In the genomic region with DNA sequence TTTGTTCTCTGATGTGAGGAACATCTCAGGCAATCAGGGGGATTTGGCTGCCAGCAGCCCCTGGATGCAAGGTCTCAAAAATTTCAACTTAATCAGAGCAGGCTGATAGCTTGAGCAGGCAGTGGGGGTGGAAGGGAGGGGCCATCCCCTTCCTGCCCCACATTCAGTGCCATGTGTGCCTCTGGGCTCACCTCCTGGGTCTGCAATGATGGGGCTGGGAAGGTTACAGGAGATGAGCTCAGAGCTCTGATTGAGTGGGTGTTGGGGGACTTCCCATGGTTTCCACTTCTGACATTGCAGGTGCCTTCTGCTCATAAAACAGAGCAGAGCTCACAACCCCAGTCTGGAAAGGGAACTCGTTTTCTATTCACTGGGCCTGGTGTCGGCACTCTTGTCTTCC, we compare ENCODE assay signal across 11 cellular contexts. TPM values are rescaled to one million over a fixed set of nuclear protein-coding genes. Genes with fewer than 3 reads are reported as not detected.
A peak's percentile ranks its signal among the peaks of the same experiment; 100 is the strongest.
DNase-seq lines count a peak whose midpoint lies in the region; ATAC-seq, FAIRE-seq and TF ChIP-seq lines count a peak whose summit lies in the region.
"Had no signal": no experiment of that assay in that cellular context is flagged by ENCODE, and none has a peak within 500 bp of the region (broad histone marks: within the 10 kb centered on the region; RNA-seq: fewer than 3 reads in every experiment).

No MANE protein-coding gene starts in this region.

- TF ChIP-seq CTCF in D721Med (IDR thresholded peaks at IDR 0.05; ENCODE audit: insufficient read depth, missing control alignments): no peak
- TF ChIP-seq CTCF in HFFc6 (IDR thresholded peaks at IDR 0.05): no peak

- no peak for FAIRE-seq in D721Med (lab: Jason Lieb, UNC)

- H3K27ac Mint-ChIP-seq in HFFc6: no peak overlapping the region

- DNase-seq in Daoy (ENCODE audit: low read depth) (peak; percentile 10), D721Med (ENCODE audit: insufficient read length, low spot score) (no peak), superior temporal gyrus (ENCODE audit: extremely low spot score) (no peak), HFFc6 (no peak)
- DNase-seq in activated CD8-positive, alpha-beta memory T cell treated with anti-CD3 and anti-CD28 coated beads, Interleukin-2, amount 50 U/mL, for 48 hours: peak; percentile 80
- peak; percentile 55 for DNase-seq in stimulated activated CD4-positive, alpha-beta T cell treated with anti-CD3 and anti-CD28 coated beads, Interleukin-12 subunit alpha, Interleukin-12 subunit beta, amount 100 ng/mL, for 4 hours
- DNase-seq: left ventricle myocardium inferior, NCI-H1092, spleen had no signal

- H3K4me1 Mint-ChIP-seq in HFFc6 (ENCODE audit: low read depth): peaks cover 16% of the 10 kb centered on the region

- H3K9me3 Mint-ChIP-seq in HFFc6: no peaks in the 10 kb centered on the region

- H3K27me3 Mint-ChIP-seq in HFFc6 (ENCODE audit: insufficient read depth): no peaks in the 10 kb centered on the region

- no peaks in the 10 kb centered on the region for H3K36me3 Mint-ChIP-seq in HFFc6 (ENCODE audit: low read depth)

- ATAC-seq in HG02610 (IDR thresholded peaks at IDR 0.05; ENCODE audit: unreplicated experiment): peak; percentile 95
- ATAC-seq in HG03520 (IDR thresholded peaks at IDR 0.05; ENCODE audit: unreplicated experiment): no peak

- no peak overlapping the region for H3K4me3 Mint-ChIP-seq in HFFc6

RNA-seq across cellular contexts. Expression of gene PARP16, which starts 37.0 kb away (rescaled TPM):
- 3.8 TPM in 2 replicates for total RNA-seq in Daoy (2014; rRNA removed; shearing (Covaris generic))
- total RNA-seq in HFFc6 (2021; fragmentation: NEBNext Ultra II Directional; extraction: Animal tissue kit (Norgen Biotek cat#: 25700)): 1 to 10 TPM; 4.1 to 5.1 (median 4.4) TPM

RNA-seq across cellular contexts. Expression of gene CILP, which starts 38.4 kb away (rescaled TPM):
- total RNA-seq in Daoy (2014; rRNA removed; shearing (Covaris generic)): 0.03 TPM in 1 of 2 replicates, not detected in the other
- total RNA-seq in HFFc6 (2021; fragmentation: NEBNext Ultra II Directional; extraction: Animal tissue kit (Norgen Biotek cat#: 25700)): under 1 TPM in 1 of 6 experiments, not detected in 5; 0.05 TPM

RNA-seq across cellular contexts. Expression of gene RNU5A-1, which starts 46.2 kb away (rescaled TPM):
- total RNA-seq in Daoy (2014; rRNA removed; shearing (Covaris generic)): not detected in 2 replicates
- total RNA-seq in HFFc6 (2021; fragmentation: NEBNext Ultra II Directional; extraction: Animal tissue kit (Norgen Biotek cat#: 25700)): not detected
- total RNA-seq: left ventricle myocardium inferior, spleen had no signal

RNA-seq across cellular contexts. Expression of gene RNU5B-1, which starts 54.8 kb away (rescaled TPM):
- total RNA-seq in Daoy (2014; rRNA removed; shearing (Covaris generic)): not detected in 2 replicates
- 10 to 100 TPM in 2 of 6 experiments, 1 to 10 TPM in 1, not detected in 3; 8.6 to 18.0 (median 10.5) TPM for total RNA-seq in HFFc6 (2021; fragmentation: NEBNext Ultra II Directional; extraction: Animal tissue kit (Norgen Biotek cat#: 25700))

Comparison
In these comparisons a context has a peak if more than half of its experiments do, and no peak if none do; other contexts are left out.
1. DNase-seq: peak in Daoy (single experiment), activated CD8-positive, alpha-beta memory T cell treated with anti-CD3 and anti-CD28 coated beads, Interleukin-2, amount 50 U/mL, for 48 hours (single experiment) and stimulated activated CD4-positive, alpha-beta T cell treated with anti-CD3 and anti-CD28 coated beads, Interleukin-12 subunit alpha, Interleukin-12 subunit beta, amount 100 ng/mL, for 4 hours (single experiment); none in D721Med (single experiment), superior temporal gyrus (single experiment) and HFFc6 (single experiment).